In genomic region chr6:2245954-2246863, GRCh38 we compare ENCODE assay signal across 8 cellular contexts. TPM values are rescaled to one million over a fixed set of nuclear protein-coding genes. Genes with fewer than 3 reads are reported as not detected.
DNase-seq lines count a peak whose midpoint lies in the region; ATAC-seq and TF ChIP-seq lines count a peak whose summit lies in the region.

No MANE protein-coding gene starts in this region.

- peaks cover 8% of the 10 kb centered on the region for H3K36me3 Mint-ChIP-seq in activated CD4-positive, alpha-beta memory T cell treated with anti-CD3 and anti-CD28 coated beads for 36 hours
- peaks cover 4% of the 10 kb centered on the region for H3K36me3 Mint-ChIP-seq in endothelial cell (ENCODE audit: low read depth, unreplicated experiment)

- peaks cover 53% of the 10 kb centered on the region for H3K4me1 Mint-ChIP-seq in activated CD4-positive, alpha-beta memory T cell treated with anti-CD3 and anti-CD28 coated beads for 36 hours (ENCODE audit: low read depth)
- H3K4me1 Mint-ChIP-seq in endothelial cell (ENCODE audit: unreplicated experiment): peaks cover 27% of the 10 kb centered on the region

- no peaks in the 10 kb centered on the region for H3K27me3 Mint-ChIP-seq in activated CD4-positive, alpha-beta memory T cell treated with anti-CD3 and anti-CD28 coated beads for 36 hours
- peaks cover 8% of the 10 kb centered on the region for H3K27me3 Mint-ChIP-seq in endothelial cell (ENCODE audit: unreplicated experiment)

- H3K9me3 Mint-ChIP-seq in activated CD4-positive, alpha-beta memory T cell treated with anti-CD3 and anti-CD28 coated beads for 36 hours: no peaks in the 10 kb centered on the region
- no peaks in the 10 kb centered on the region for H3K9me3 Mint-ChIP-seq in endothelial cell (ENCODE audit: unreplicated experiment)

- H3K9me3 ChIP-seq in mucosa of descending colon: no peaks in the 10 kb centered on the region

- ATAC-seq in HG02981 (IDR thresholded peaks at IDR 0.05; ENCODE audit: unreplicated experiment) (peak; percentile 16), mucosa of descending colon (peak; percentile 76)
- no peak for ATAC-seq in stimulated activated naive CD8-positive, alpha-beta T cell treated with anti-CD3 and anti-CD28 coated beads, Interleukin-15, Interleukin-2, amounts not matched to agents 100 U/mL and 50 U/mL, for 24 hours

- H3K4me3 ChIP-seq in mucosa of descending colon: peak overlapping the region; percentile 70

- CTCF ChIA-PET in activated CD4-positive, alpha-beta memory T cell treated with anti-CD3 and anti-CD28 coated beads for 36 hours (lab: Charles Lee): interaction anchor here (1.0 to 1.5 kb wide), 3 partner anchors 37 to 650 kb away, joined by 3 to 6 read pairs (median 3); no protein-coding TSS in a partner anchor

- intact Hi-C loops in activated CD4-positive, alpha-beta memory T cell treated with anti-CD3 and anti-CD28 coated beads for 36 hours (cut with micrococcal nuclease): loop anchor here (1.0 to 10.0 kb wide), 4 partner anchors 136 to 821 kb away; partner anchors contain the start of gene RIPK1
- intact Hi-C loops in mucosa of descending colon (cut with DNase I, micrococcal nuclease): no loop called here

- POLR2A ChIA-PET in activated CD4-positive, alpha-beta memory T cell treated with anti-CD3 and anti-CD28 coated beads for 36 hours (lab: Charles Lee): no interaction called here

- peak; percentile 1 for DNase-seq in SKM-1 treated with dmso at 0.1 percent for 144 hours (lab: John Stamatoyannopoulos, UW; ENCODE audit: unreplicated experiment)
- DNase-seq in SKM-1 (lab: John Stamatoyannopoulos, UW; ENCODE audit: unreplicated experiment): no peak
- DNase-seq in NCI-H2196 treated with DMSO at 0.1 percent for 48 hours (lab: John Stamatoyannopoulos, UW; ENCODE audit: unreplicated experiment): peak; percentile 89
- peak; percentile 72 for DNase-seq in activated CD4-positive, alpha-beta memory T cell treated with anti-CD3 and anti-CD28 coated beads for 36 hours
- DNase-seq in endothelial cell (ENCODE audit: low spot score): peak; percentile 35
- peak; percentile 87 to 93 (median 90) for DNase-seq in mucosa of descending colon
- peak; percentile 51 for DNase-seq in stimulated activated naive CD8-positive, alpha-beta T cell treated with anti-CD3 and anti-CD28 coated beads, Interleukin-15, Interleukin-2, amounts not matched to agents 100 U/mL and 50 U/mL, for 24 hours

- H3K4me1 ChIP-seq in mucosa of descending colon (ENCODE audit: low read depth): peaks cover 12% of the 10 kb centered on the region

- H3K4me3 Mint-ChIP-seq in activated CD4-positive, alpha-beta memory T cell treated with anti-CD3 and anti-CD28 coated beads for 36 hours: peak overlapping the region; percentile 91
- H3K4me3 Mint-ChIP-seq in endothelial cell (ENCODE audit: unreplicated experiment): peak overlapping the region; percentile 96

- H3K27ac Mint-ChIP-seq in activated CD4-positive, alpha-beta memory T cell treated with anti-CD3 and anti-CD28 coated beads for 36 hours: peak overlapping the region; percentile 92
- peak overlapping the region; percentile 80 for H3K27ac Mint-ChIP-seq in endothelial cell (ENCODE audit: unreplicated experiment)

- no peaks in the 10 kb centered on the region for H3K36me3 ChIP-seq in mucosa of descending colon (ENCODE audit: low read depth)

- TF ChIP-seq CTCF in endothelial cell (IDR thresholded peaks at IDR 0.05; ENCODE audit: unreplicated experiment) (no peak), mucosa of descending colon (IDR thresholded peaks at IDR 0.05) (no peak)

RNA-seq across cellular contexts. Expression of gene GMDS, which starts 0.8 kb away (rescaled TPM):
- total RNA-seq in activated CD4-positive, alpha-beta memory T cell treated with anti-CD3 and anti-CD28 coated beads for 36 hours: 10 to 100 TPM; 34.7 to 36.4 TPM
- total RNA-seq in endothelial cell (ENCODE audit: unreplicated experiment) (36.0 TPM), mucosa of descending colon (100 to 1,000 TPM in 2 of 3 donors, 10 to 100 TPM in 1; 68.0 to 228 (median 135) TPM)
